In the genomic region with DNA sequence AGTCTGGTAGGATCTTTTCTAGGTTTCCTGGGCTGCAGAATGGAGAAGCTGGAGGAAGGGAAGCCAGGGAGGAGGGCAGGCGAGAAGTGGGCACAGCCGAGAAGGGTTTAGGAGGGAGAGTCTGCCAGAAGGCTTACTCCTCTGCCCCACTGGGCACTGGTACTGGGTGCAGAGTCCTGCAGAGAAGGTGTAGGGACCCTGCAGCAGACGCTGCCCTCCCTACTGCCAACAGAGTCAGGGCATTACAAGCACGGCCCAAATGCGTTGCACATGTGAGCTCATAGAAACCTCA, we compare ENCODE assay signal across 8 cellular contexts. TPM values are rescaled to one million over a fixed set of nuclear protein-coding genes. Genes with fewer than 3 reads are reported as not detected.
DNase-seq lines count a peak whose midpoint lies in the region; ATAC-seq and TF ChIP-seq lines count a peak whose summit lies in the region.

No MANE protein-coding gene starts in this region.

- H3K9me3 ChIP-seq in HAP-1 (no peaks in the 10 kb centered on the region), T-helper 17 cell (ENCODE audit: control insufficient read depth, low read length, poor library complexity, severe bottlenecking) (no peaks in the 10 kb centered on the region), gastroesophageal sphincter (no peaks in the 10 kb centered on the region), skeletal muscle tissue (ENCODE audit: control insufficient read depth in 3 of 3, low read length in 3 of 3) (no peaks in the 10 kb centered on the region)

- intact Hi-C loops in left colon (cut with DNase I, micrococcal nuclease): no loop called here

- H3K4me1 Mint-ChIP-seq in T-helper 17 cell: peaks cover 25% of the 10 kb centered on the region

- H3K4me3 ChIP-seq in HAP-1 (peak overlapping the region; percentile 89), gastroesophageal sphincter (peak overlapping the region; percentile 88 to 90), skeletal muscle tissue (ENCODE audit: low read length in 3 of 3) (peak overlapping the region; percentile 84 to 93 (median 86))

- 53% methylated on average over 3 of the region's 5 CpGs; no CpG with 5 or more reads in 1 of the 2 donors for WGBS in gastroesophageal sphincter (ENCODE audit: low coverage in 1 of 2), 2 donors

- no peak for TF ChIP-seq CTCF in gastroesophageal sphincter (IDR thresholded peaks at IDR 0.05)

- H3K4me3 Mint-ChIP-seq in T-helper 17 cell: peak overlapping the region; percentile 93

- no peak for TF ChIP-seq POLR2A in gastroesophageal sphincter (IDR thresholded peaks at IDR 0.05)

- TF ChIP-seq EP300 in gastroesophageal sphincter (IDR thresholded peaks at IDR 0.05): no peak

- H3K4me1 ChIP-seq in HAP-1 (peaks cover 5% of the 10 kb centered on the region), gastroesophageal sphincter (peaks cover 0 to 27% (median 16%) of the 10 kb centered on the region in 3 donors), skeletal muscle tissue (ENCODE audit: control insufficient read depth in 3 of 3, insufficient read depth in 3 of 3, low read length in 3 of 3) (peaks cover 16 to 24% (median 18%) of the 10 kb centered on the region in 3 donors)

- DNase-seq in HAP-1 (ENCODE audit: low spot score in 2 of 2) (no peak), T-helper 17 cell (no peak), NCI-H2081 treated with DMSO at 0.1 percent for 48 hours (lab: John Stamatoyannopoulos, UW) (no peak), left colon (no peak)
- no peak for DNase-seq in stimulated activated CD4-positive, alpha-beta T cell treated with anti-CD3 and anti-CD28 coated beads, Interleukin-4, amount 100 ng/mL, for 1 hour

- H3K27me3 ChIP-seq in HAP-1 (ENCODE audit: low read depth): peaks cover 3% of the 10 kb centered on the region
- H3K27me3 ChIP-seq in gastroesophageal sphincter: no peaks in the 10 kb centered on the region
- peaks cover 0 to 6% (median 2%) of the 10 kb centered on the region in 3 donors for H3K27me3 ChIP-seq in skeletal muscle tissue (ENCODE audit: control insufficient read depth in 3 of 3, insufficient read depth in 3 of 3, low read length in 3 of 3)

- ATAC-seq in T-helper 17 cell (no peak), gastroesophageal sphincter (no peak), GM21360 (IDR thresholded peaks at IDR 0.05; ENCODE audit: unreplicated experiment) (no peak), left colon (no peak)

- peak overlapping the region; percentile 57 to 81 (median 69) for H3K9ac ChIP-seq in skeletal muscle tissue (ENCODE audit: low read depth in 1 of 3, low read length in 3 of 3)

- in situ Hi-C loops in HAP-1 (cut with MboI; ENCODE audit: low sequenced_read_pairs): no loop called here

- H3K36me3 Mint-ChIP-seq in T-helper 17 cell (ENCODE audit: low read depth): no peaks in the 10 kb centered on the region

- peak overlapping the region; percentile 63 for H3K27ac Mint-ChIP-seq in T-helper 17 cell

- no peaks in the 10 kb centered on the region for H3K27me3 Mint-ChIP-seq in T-helper 17 cell

- H3K27ac ChIP-seq in gastroesophageal sphincter (peak overlapping the region in 3 of 4 donors; percentile 75 to 80 (median 76)), skeletal muscle tissue (ENCODE audit: low read depth, low read length) (no peak overlapping the region)

- H3K36me3 ChIP-seq in HAP-1 (replicated peaks) (no peaks in the 10 kb centered on the region), gastroesophageal sphincter (no peaks in the 10 kb centered on the region), skeletal muscle tissue (ENCODE audit: control insufficient read depth in 3 of 3, insufficient read depth in 3 of 3, low read length in 3 of 3) (peaks cover 0 to 2% (median 0%) of the 10 kb centered on the region in 3 donors)

RNA-seq across cellular contexts. Expression of a gene that starts 0.7 kb away (rescaled TPM):
- total RNA-seq in T-helper 17 cell: 10 to 100 TPM; 38.5 to 41.4 TPM
- total RNA-seq in gastroesophageal sphincter: 10 to 100 TPM; 61.3 to 77.7 (median 69.6) TPM
- total RNA-seq in skeletal muscle tissue: 24.0 TPM
- 10 to 100 TPM; 35.7 to 86.1 TPM for total RNA-seq in left colon
